Comparison of ENCODE assay signal across 26 cellular contexts in the genomic region with DNA sequence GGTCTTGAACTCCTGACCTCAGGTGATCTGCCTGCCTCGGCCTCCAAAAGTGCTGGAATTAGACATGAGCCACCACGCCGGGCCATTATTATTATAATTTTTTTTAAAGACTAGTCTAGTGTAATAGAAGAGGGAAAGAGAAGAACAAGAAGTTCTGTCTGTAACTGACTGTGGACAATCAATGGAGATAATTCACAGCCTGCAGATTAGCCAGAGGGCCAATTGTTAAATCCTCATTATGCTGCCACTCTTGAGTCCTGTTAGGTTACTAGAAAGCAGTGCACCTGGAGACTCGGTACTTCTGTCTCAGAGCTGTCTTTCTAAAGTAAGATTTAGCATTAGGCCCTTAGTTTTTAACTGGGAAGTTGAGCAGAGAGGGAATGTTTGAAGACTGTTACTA.
"Had no signal": no experiment of that assay in that cellular context is flagged by ENCODE, and none has a peak within 500 bp of the region (broad histone marks: within the 10 kb centered on the region; RNA-seq: fewer than 3 reads in every experiment).

No MANE protein-coding gene starts in this region.

- H3K4me3 ChIP-seq: adrenal gland, Peyer's patch, SJSA1 had no signal

- H3K9me3 ChIP-seq: adrenal gland, Peyer's patch, SJSA1, SK-N-SH had no signal

- H3K36me3 ChIP-seq: adrenal gland, Peyer's patch, SJSA1 had no signal

- DNase-seq: activated CD4-positive, alpha-beta T cell treated with anti-CD3 and anti-CD28 coated beads, Interleukin-2, amount 10 ng/mL, durations not matched to agents 24 days and 14 days; activated CD4-positive, alpha-beta T cell treated with anti-CD3 and anti-CD28 coated beads, Interleukin-2, amount 50 U/mL, for 4 hours; activated CD8-positive, alpha-beta T cell treated with anti-CD3 and anti-CD28 coated beads for 36 hours; activated effector memory CD4-positive, alpha-beta T cell treated with anti-CD3 and anti-CD28 coated beads, Interleukin-2, amount 50 U/mL, for 16 hours; activated naive CD4-positive, alpha-beta T cell treated with Interleukin-2 at 50 U/mL for 16 hours; activated T-cell treated with anti-CD3 and anti-CD28 coated beads, Interleukin-2, amount 50 U/mL, for 1 hour; activated T-cell treated with anti-CD3 and anti-CD28 coated beads, Interleukin-2, amount 50 U/mL, for 72 hours; adrenal gland; caudate nucleus; MM.1S; NCI-H1092 treated with DMSO at 0.1 percent for 48 hours; NCI-H1694 treated with DMSO at 0.1 percent for 48 hours; NCI-H2029; NCI-H2171 treated with DMSO at 0.1 percent for 48 hours; NCI-H2227 treated with DMSO at 0.1 percent for 48 hours; NCI-H446; NCI-H510A treated with DMSO at 0.1 percent for 48 hours; NCI-H526 treated with DMSO at 0.1 percent for 48 hours; NK-92 treated with Interleukin-12 subunit alpha and Interleukin-12 subunit beta, amount 100 ng/mL, for 24 hours; PC-3; Peyer's patch; RPMI8226; SHP77 treated with DMSO at 0.1 percent for 48 hours; SK-N-SH had no signal

- H3K27me3 ChIP-seq: adrenal gland, Peyer's patch, SJSA1 had no signal

- H3K27ac ChIP-seq: adrenal gland, KMS-11, Peyer's patch, SJSA1 had no signal
